8 cellular contexts compared by ENCODE assay signal in genomic region chr17:34252138-34252889, GRCh38.
DNase-seq lines count a peak whose midpoint lies in the region; ATAC-seq lines count a peak whose summit lies in the region.
"Had no signal": no experiment of that assay in that cellular context is flagged by ENCODE, and none has a peak within 500 bp of the region (broad histone marks: within the 10 kb centered on the region; RNA-seq: fewer than 3 reads in every experiment).

No MANE protein-coding gene starts in this region.

- no peak overlapping the region for H3K4me3 Mint-ChIP-seq in stimulated activated naive CD8-positive, alpha-beta T cell treated with anti-CD3 and anti-CD28 coated beads, Interleukin-15, amount 100 ng/mL, for 72 hours
- H3K4me3 Mint-ChIP-seq: T-cell had no signal

- H3K27me3 Mint-ChIP-seq in stimulated activated naive CD8-positive, alpha-beta T cell treated with anti-CD3 and anti-CD28 coated beads, Interleukin-15, amount 100 ng/mL, for 72 hours: peaks cover 46% of the 10 kb centered on the region

- ATAC-seq in GM21717 (IDR thresholded peaks at IDR 0.05; ENCODE audit: unreplicated experiment) (peak; percentile 76), GM19328 (IDR thresholded peaks at IDR 0.05; ENCODE audit: unreplicated experiment) (no peak)
- ATAC-seq in stimulated activated naive CD8-positive, alpha-beta T cell treated with anti-CD3 and anti-CD28 coated beads, Interleukin-15, amount 100 ng/mL, for 72 hours: no peak
- ATAC-seq: T-cell had no signal

- peak overlapping the region in 1 of 2 donors; percentile 35 for H3K27ac Mint-ChIP-seq in stimulated activated naive CD8-positive, alpha-beta T cell treated with anti-CD3 and anti-CD28 coated beads, Interleukin-15, amount 100 ng/mL, for 72 hours
- H3K27ac Mint-ChIP-seq: T-cell had no signal

- H3K9me3 Mint-ChIP-seq in stimulated activated naive CD8-positive, alpha-beta T cell treated with anti-CD3 and anti-CD28 coated beads, Interleukin-15, amount 100 ng/mL, for 72 hours: no peaks in the 10 kb centered on the region
- H3K9me3 Mint-ChIP-seq: T-cell had no signal

- peaks cover 9% of the 10 kb centered on the region for H3K4me1 Mint-ChIP-seq in stimulated activated naive CD8-positive, alpha-beta T cell treated with anti-CD3 and anti-CD28 coated beads, Interleukin-15, amount 100 ng/mL, for 72 hours

- peak; percentile 26 for DNase-seq in SW480 (ENCODE audit: low spot score)
- peak; percentile 18 for DNase-seq in germinal center (ENCODE audit: low spot score)
- peak; percentile 33 to 97 (median 82) for DNase-seq in posterior cingulate gyrus
- no peak for DNase-seq in NCI-H1417 (lab: John Stamatoyannopoulos, UW)
- no peak for DNase-seq in stimulated activated naive CD8-positive, alpha-beta T cell treated with anti-CD3 and anti-CD28 coated beads, Interleukin-15, amount 100 ng/mL, for 72 hours

- intact Hi-C loops in posterior cingulate gyrus (cut with DNase I): loop anchor here (10.0 kb wide), 1 partner anchor 58 kb away; no protein-coding TSS in a partner anchor

Comparison
In these comparisons a context has a peak if more than half of its experiments do, and no peak if none do; other contexts are left out.
1. DNase-seq: peak in SW480 (single experiment), germinal center (single experiment) and posterior cingulate gyrus (10 of 10); none in NCI-H1417 (0 of 3) and stimulated activated naive CD8-positive, alpha-beta T cell treated with anti-CD3 and anti-CD28 coated beads, Interleukin-15, amount 100 ng/mL, for 72 hours (0 of 2).